ENCODE assay signal across 8 cellular contexts in the genomic region with DNA sequence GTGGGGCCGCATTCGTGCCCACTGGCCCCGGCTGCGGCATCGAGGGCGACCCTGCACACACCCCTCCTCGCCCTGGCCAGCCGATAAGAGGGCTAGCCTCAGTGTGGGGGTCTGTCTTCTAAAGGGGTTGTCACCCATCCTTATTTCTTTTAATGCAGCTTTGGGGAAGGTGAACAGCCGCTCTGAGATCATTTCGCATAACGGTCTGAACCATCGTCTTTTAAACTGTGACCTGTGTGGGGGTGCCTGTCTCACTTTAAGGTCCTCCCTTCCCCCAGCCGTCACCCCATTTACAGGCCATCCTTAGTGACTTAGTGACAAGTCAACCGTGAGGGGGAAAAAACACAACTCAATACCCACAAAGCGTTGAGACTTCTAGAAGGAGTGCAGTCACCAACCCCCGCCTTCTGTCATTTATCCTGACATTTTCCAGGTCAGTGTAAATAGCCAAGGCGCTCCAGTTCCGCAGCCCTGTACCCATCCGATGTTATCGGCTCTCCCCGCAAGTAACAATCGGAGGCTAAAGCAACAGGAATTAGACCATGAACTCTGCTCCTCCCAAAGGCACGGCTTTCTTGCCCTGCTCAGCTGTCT. TPM values are rescaled to one million over a fixed set of nuclear protein-coding genes. Genes with fewer than 3 reads are reported as not detected.
A peak's percentile ranks its signal among the peaks of the same experiment; 100 is the strongest.
DNase-seq lines count a peak whose midpoint lies in the region; ATAC-seq and TF ChIP-seq lines count a peak whose summit lies in the region.

No MANE protein-coding gene starts in this region.

- H3K79me2 ChIP-seq in osteoblast (ENCODE audit: insufficient read depth, low read length) = peaks cover 32% of the 10 kb centered on the region

- peaks cover 12% of the 10 kb centered on the region for H3K27me3 ChIP-seq in CD8-positive, alpha-beta memory T cell (ENCODE audit: insufficient read depth, low read length, poor library complexity, severe bottlenecking)
- H3K27me3 ChIP-seq in osteoblast (ENCODE audit: insufficient read depth, low read length) = no peaks in the 10 kb centered on the region

- peaks cover 38 to 61% of the 10 kb centered on the region in 2 donors for H3K27me3 Mint-ChIP-seq in CD8-positive, alpha-beta memory T cell
- H3K27me3 Mint-ChIP-seq in activated T-cell treated with anti-CD3 and anti-CD28 coated beads, Interleukin-2, amount 50 U/mL, for 72 hours (ENCODE audit: low read depth) = peaks cover 58% of the 10 kb centered on the region

- no peaks in the 10 kb centered on the region for H3K36me3 ChIP-seq in CD8-positive, alpha-beta memory T cell (ENCODE audit: insufficient read depth, low read length)
- peaks cover 3% of the 10 kb centered on the region for H3K36me3 ChIP-seq in osteoblast (ENCODE audit: insufficient read depth, low read length)

- H2AFZ ChIP-seq in osteoblast (ENCODE audit: low read length) = peak overlapping the region; percentile 95

- no peaks in the 10 kb centered on the region for H3K9me3 ChIP-seq in CD8-positive, alpha-beta memory T cell (ENCODE audit: low read length)
- no peaks in the 10 kb centered on the region for H3K9me3 ChIP-seq in osteoblast (ENCODE audit: low read depth, low read length)

- intact Hi-C loops in Right ventricle myocardium superior (cut with DNase I) = no loop called here

- peak overlapping the region; percentile 71 to 89 (median 82) for H3K4me3 Mint-ChIP-seq in CD8-positive, alpha-beta memory T cell
- H3K4me3 Mint-ChIP-seq in activated T-cell treated with anti-CD3 and anti-CD28 coated beads, Interleukin-2, amount 50 U/mL, for 72 hours = peak overlapping the region; percentile 73 to 84

- H3K36me3 Mint-ChIP-seq in CD8-positive, alpha-beta memory T cell = no peaks in the 10 kb centered on the region
- H3K36me3 Mint-ChIP-seq in activated T-cell treated with anti-CD3 and anti-CD28 coated beads, Interleukin-2, amount 50 U/mL, for 72 hours (ENCODE audit: insufficient read depth in 2 of 2) = peaks cover 2% of the 10 kb centered on the region in 2 donors

- peak overlapping the region in 2 of 8 donors; percentile 46 to 51 for H3K27ac Mint-ChIP-seq in CD8-positive, alpha-beta memory T cell
- no peak overlapping the region for H3K27ac Mint-ChIP-seq in activated T-cell treated with anti-CD3 and anti-CD28 coated beads, Interleukin-2, amount 50 U/mL, for 72 hours

- peaks cover 9 to 20% (median 18%) of the 10 kb centered on the region in 3 donors for H3K4me1 Mint-ChIP-seq in CD8-positive, alpha-beta memory T cell
- H3K4me1 Mint-ChIP-seq in activated T-cell treated with anti-CD3 and anti-CD28 coated beads, Interleukin-2, amount 50 U/mL, for 72 hours (ENCODE audit: low read depth) = peaks cover 7% of the 10 kb centered on the region

- H3K4me2 ChIP-seq in osteoblast (ENCODE audit: insufficient read depth, low read length) = peak overlapping the region; percentile 97

- H3K4me3 ChIP-seq in CD8-positive, alpha-beta memory T cell (ENCODE audit: low read length) = peak overlapping the region; percentile 43
- peak overlapping the region; percentile 84 for H3K4me3 ChIP-seq in osteoblast (ENCODE audit: insufficient read depth, low read length)

- CTCF ChIA-PET in CD8-positive, alpha-beta memory T cell (lab: Charles Lee) = no interaction called here

- H4K20me1 ChIP-seq in osteoblast (ENCODE audit: insufficient read depth, low read length) = peaks cover 3% of the 10 kb centered on the region

- H3K27ac ChIP-seq in CD8-positive, alpha-beta memory T cell (ENCODE audit: low read depth, low read length) = peak overlapping the region; percentile 24
- H3K27ac ChIP-seq in osteoblast (ENCODE audit: low read depth, low read length) = peak overlapping the region; percentile 62

- H3K9me3 Mint-ChIP-seq in CD8-positive, alpha-beta memory T cell = peaks cover 0 to 2% (median 0%) of the 10 kb centered on the region in 5 donors
- H3K9me3 Mint-ChIP-seq in activated T-cell treated with anti-CD3 and anti-CD28 coated beads, Interleukin-2, amount 50 U/mL, for 72 hours = no peaks in the 10 kb centered on the region

- H3K4me1 ChIP-seq in CD8-positive, alpha-beta memory T cell (ENCODE audit: insufficient read depth, low read length) = peaks cover 6% of the 10 kb centered on the region
- peaks cover 15% of the 10 kb centered on the region for H3K4me1 ChIP-seq in osteoblast (ENCODE audit: insufficient read depth, low read length)

- no peak for DNase-seq in CD8-positive, alpha-beta memory T cell
- peak in 1 of 2 donors; percentile 5 for DNase-seq in activated T-cell treated with anti-CD3 and anti-CD28 coated beads, Interleukin-2, amount 50 U/mL, for 72 hours
- DNase-seq in Right ventricle myocardium superior (no peak), osteoblast (ENCODE audit: insufficient read length, low spot score, missing footprints) (peak; percentile 65), NCI-H128 (lab: John Stamatoyannopoulos, UW; ENCODE audit: unreplicated experiment) (no peak)

- no peak for TF ChIP-seq CTCF in osteoblast (IDR thresholded peaks at IDR 0.05; ENCODE audit: extremely low read depth, low read depth, low read length)

- POLR2A ChIA-PET in CD8-positive, alpha-beta memory T cell (lab: Charles Lee) = no interaction called here

- peak; percentile 17 for ATAC-seq in GM19372 (IDR thresholded peaks at IDR 0.05; ENCODE audit: low read depth, unreplicated experiment)
- ATAC-seq in HG03520 (IDR thresholded peaks at IDR 0.05; ENCODE audit: unreplicated experiment) = peak; percentile 8
- peak in 1 of 2 donors; percentile 1 for ATAC-seq in activated T-cell treated with anti-CD3 and anti-CD28 coated beads, Interleukin-2, amount 50 U/mL, for 72 hours (replicated peaks in 1 of 2)
- peak; percentile 26 for ATAC-seq in Right ventricle myocardium superior (ENCODE audit: poor library complexity)
- no peak for ATAC-seq in GM18870 (IDR thresholded peaks at IDR 0.05; ENCODE audit: unreplicated experiment)

RNA-seq across cellular contexts. Expression of a gene that starts 0.5 kb away (rescaled TPM):
- under 1 TPM in 1 of 2 experiments, not detected in 1; 0.04 TPM for total RNA-seq in CD8-positive, alpha-beta memory T cell
- polyA plus RNA-seq in CD8-positive, alpha-beta memory T cell = not detected
- under 1 TPM; 0.76 to 0.77 TPM for total RNA-seq in activated T-cell treated with anti-CD3 and anti-CD28 coated beads, Interleukin-2, amount 50 U/mL, for 72 hours
- 36.7 TPM for total RNA-seq in Right ventricle myocardium superior
- 18.8 and 25.6 TPM in 2 replicates for total RNA-seq in osteoblast

Comparison
In these comparisons a context has a peak if more than half of its experiments do, and no peak if none do; other contexts are left out.
1. RNA of a gene that starts 0.5 kb away (total RNA-seq): 36.7 TPM in Right ventricle myocardium superior (single experiment) and 18.8 to 25.6 TPM in osteoblast; 0.76 to 0.77 TPM in activated T-cell treated with anti-CD3 and anti-CD28 coated beads, Interleukin-2, amount 50 U/mL, for 72 hours and 0.04 TPM in CD8-positive, alpha-beta memory T cell; every median in the first group is over 10 times any median in the second.